1 cellular context compared by ENCODE assay signal in the genomic region with DNA sequence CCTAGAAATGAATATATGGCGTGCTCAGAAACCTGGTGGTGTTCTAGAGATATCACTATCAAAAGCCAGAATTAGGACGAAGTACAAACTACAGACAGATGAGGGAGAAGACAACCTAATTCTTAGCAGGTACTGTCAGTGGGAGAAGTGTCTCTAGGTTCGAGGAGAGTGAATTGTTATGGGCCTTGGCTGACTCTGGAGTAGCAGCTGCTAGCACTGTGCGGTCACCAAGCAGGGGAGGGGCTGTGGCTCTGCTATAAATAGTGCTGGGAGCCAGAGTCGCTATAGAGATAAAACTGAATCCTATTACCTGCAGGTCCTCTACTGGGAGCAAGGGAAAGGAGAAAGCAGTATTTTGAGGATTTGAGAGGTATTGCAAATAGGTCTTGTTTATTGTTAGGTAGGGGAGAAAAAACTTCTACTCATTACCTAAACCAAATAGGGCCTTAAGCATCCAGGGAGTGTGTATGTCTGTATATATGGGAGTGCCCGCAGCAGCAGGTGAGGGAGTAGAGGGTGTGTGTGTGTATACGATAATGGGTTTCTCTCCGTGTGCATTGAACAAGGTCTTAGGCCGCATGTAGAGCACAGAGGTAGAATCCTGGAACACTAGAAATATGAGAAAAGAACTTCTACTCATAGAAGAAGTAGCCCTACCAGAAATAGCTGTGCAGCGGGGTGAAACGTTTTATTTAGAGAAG.
TF ChIP-seq lines count a peak whose summit lies in the region.

No MANE protein-coding gene starts in this region.

TF ChIP-seq in K562, 482 proteins besides CTCF, POLR2A, EP300 and RAD21:
- TF ChIP-seq ZNF174 (CRISPR knock-in tag; IDR thresholded peaks at IDR 0.05), result no peak
- TF ChIP-seq, protein P1, sequence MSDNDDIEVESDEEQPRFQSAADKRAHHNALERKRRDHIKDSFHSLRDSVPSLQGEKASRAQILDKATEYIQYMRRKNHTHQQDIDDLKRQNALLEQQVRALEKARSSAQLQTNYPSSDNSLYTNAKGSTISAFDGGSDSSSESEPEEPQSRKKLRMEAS (CRISPR knock-in tag; IDR thresholded peaks at IDR 0.05), result 0 out of 2 replicates have a peak, but pooled peaks have one; percentile 27
- TF ChIP-seq NFE2L1 (tag; IDR thresholded peaks at IDR 0.05; ENCODE audit: borderline replicate concordance, low read depth), result no peak
- TF ChIP-seq FOXA3 (CRISPR knock-in tag; conservative IDR thresholded peaks at IDR 0.05 in 1 of 2, IDR thresholded peaks at IDR 0.05 in 1 of 2), result no peak
- peak; percentile 28 for TF ChIP-seq KDM5B (IDR thresholded peaks at IDR 0.05; ENCODE audit: insufficient replicate concordance, low read depth, low read length)
- TF ChIP-seq SREBF2 (CRISPR knock-in tag; IDR thresholded peaks at IDR 0.05), result no peak
- no peak for TF ChIP-seq STAG1 (CRISPR knock-in tag; IDR thresholded peaks at IDR 0.05; ENCODE audit: borderline replicate concordance)
- peak; percentile 89; the same call in 1 of the 2 replicates for TF ChIP-seq MEF2D (tag; conservative IDR thresholded peaks at IDR 0.05; ENCODE audit: low read depth)
- 0 out of 2 replicates have a peak, but pooled peaks have one; percentile 39 for TF ChIP-seq KLF16 (IDR thresholded peaks at IDR 0.05)
- no peak for TF ChIP-seq GATAD2B (IDR thresholded peaks at IDR 0.05; ENCODE audit: borderline replicate concordance)
- peak; percentile 10; the same call in 1 of the 2 replicates for TF ChIP-seq PML (IDR thresholded peaks at IDR 0.05; ENCODE audit: low read length)
- TF ChIP-seq FOXK2 (conservative IDR thresholded peaks at IDR 0.05 in 1 of 2, IDR thresholded peaks at IDR 0.05 in 1 of 2; ENCODE audit: low read depth in 2 of 2), result no peak
- TF ChIP-seq, protein P2, sequence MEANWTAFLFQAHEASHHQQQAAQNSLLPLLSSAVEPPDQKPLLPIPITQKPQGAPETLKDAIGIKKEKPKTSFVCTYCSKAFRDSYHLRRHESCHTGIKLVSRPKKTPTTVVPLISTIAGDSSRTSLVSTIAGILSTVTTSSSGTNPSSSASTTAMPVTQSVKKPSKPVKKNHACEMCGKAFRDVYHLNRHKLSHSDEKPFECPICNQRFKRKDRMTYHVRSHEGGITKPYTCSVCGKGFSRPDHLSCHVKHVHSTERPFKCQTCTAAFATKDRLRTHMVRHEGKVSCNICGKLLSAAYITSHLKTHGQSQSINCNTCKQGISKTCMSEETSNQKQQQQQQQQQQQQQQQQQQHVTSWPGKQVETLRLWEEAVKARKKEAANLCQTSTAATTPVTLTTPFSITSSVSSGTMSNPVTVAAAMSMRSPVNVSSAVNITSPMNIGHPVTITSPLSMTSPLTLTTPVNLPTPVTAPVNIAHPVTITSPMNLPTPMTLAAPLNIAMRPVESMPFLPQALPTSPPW (CRISPR knock-in tag; IDR thresholded peaks at IDR 0.05), result peak; percentile 57
- TF ChIP-seq CBFA2T3 (IDR thresholded peaks at IDR 0.05), result peak; percentile 61
- TF ChIP-seq TBP (optimal IDR thresholded peaks at IDR 0.05; ENCODE audit: low read depth, low read length), result peak; percentile 31
- peak; percentile 53; the same call in 1 of the 2 replicates for TF ChIP-seq ZFX (CRISPR knock-in tag; IDR thresholded peaks at IDR 0.05)
- peak; percentile 9; the same call in 1 of the 2 replicates for TF ChIP-seq NCOR1 (IDR thresholded peaks at IDR 0.05)
- TF ChIP-seq, protein P3, sequence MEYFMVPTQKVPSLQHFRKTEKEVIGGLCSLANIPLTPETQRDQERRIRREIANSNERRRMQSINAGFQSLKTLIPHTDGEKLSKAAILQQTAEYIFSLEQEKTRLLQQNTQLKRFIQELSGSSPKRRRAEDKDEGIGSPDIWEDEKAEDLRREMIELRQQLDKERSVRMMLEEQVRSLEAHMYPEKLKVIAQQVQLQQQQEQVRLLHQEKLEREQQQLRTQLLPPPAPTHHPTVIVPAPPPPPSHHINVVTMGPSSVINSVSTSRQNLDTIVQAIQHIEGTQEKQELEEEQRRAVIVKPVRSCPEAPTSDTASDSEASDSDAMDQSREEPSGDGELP (CRISPR knock-in tag; IDR thresholded peaks at IDR 0.05; ENCODE audit: borderline replicate concordance), result peak; percentile 70; the same call in 1 of the 2 replicates
- TF ChIP-seq LCOR (CRISPR knock-in tag; IDR thresholded peaks at IDR 0.05), result peak; percentile 40; the same call in 1 of the 2 replicates
- peak; percentile 18; the same call in 1 of the 2 replicates for TF ChIP-seq CTBP1 (IDR thresholded peaks at IDR 0.05; ENCODE audit: borderline replicate concordance)
- peak; percentile 38 for TF ChIP-seq RBBP5 (IDR thresholded peaks at IDR 0.05; ENCODE audit: borderline replicate concordance, insufficient read depth, low read length, poor library complexity, severe bottlenecking)
- TF ChIP-seq SMARCA4 (IDR thresholded peaks at IDR 0.05), result 0 out of 2 replicates have a peak, but pooled peaks have one; percentile 5
- TF ChIP-seq ZSCAN29 (IDR thresholded peaks at IDR 0.05), result peak; percentile 31; the same call in 1 of the 2 replicates
- 0 out of 2 replicates have a peak, but pooled peaks have one; percentile 53 for TF ChIP-seq NBN (IDR thresholded peaks at IDR 0.05; ENCODE audit: low read depth)
- no peak for TF ChIP-seq SAFB (IDR thresholded peaks at IDR 0.05; ENCODE audit: borderline replicate concordance, low read depth, low read length)
- peak; percentile 18 to 45; a peak in 1 of 4 replicates for TF ChIP-seq MAZ (CRISPR knock-in tag; conservative IDR thresholded peaks at IDR 0.05 in 1 of 2, IDR thresholded peaks at IDR 0.05 in 1 of 2)
- TF ChIP-seq JUND (IDR thresholded peaks at IDR 0.05; ENCODE audit: borderline replicate concordance, low read depth, low read length), result 0 out of 2 replicates have a peak, but pooled peaks have one; percentile 4
- TF ChIP-seq JUND (tag; IDR thresholded peaks at IDR 0.05; ENCODE audit: borderline replicate concordance, low read depth, low read length), result no peak; the same call in 2 of the 3 replicates
- TF ChIP-seq CREM (IDR thresholded peaks at IDR 0.05; ENCODE audit: low read depth), result peak; percentile 6; the same call in 1 of the 2 replicates
- TF ChIP-seq TAL1 (IDR thresholded peaks at IDR 0.05), result peak; percentile 28; the same call in 1 of the 2 replicates
- peak; percentile 20; the same call in 1 of the 2 replicates for TF ChIP-seq CBFA2T2 (conservative IDR thresholded peaks at IDR 0.05)
- TF ChIP-seq ZEB2 (IDR thresholded peaks at IDR 0.05), result 0 out of 2 replicates have a peak, but pooled peaks have one; percentile 16
- TF ChIP-seq DPF2 (IDR thresholded peaks at IDR 0.05), result peak; percentile 36; the same call in 1 of the 2 replicates
- no peak for TF ChIP-seq JUN (IDR thresholded peaks at IDR 0.05; ENCODE audit: borderline replicate concordance, low read depth, low read length)
- no peak for TF ChIP-seq JUN (CRISPR knock-in tag; IDR thresholded peaks at IDR 0.05; ENCODE audit: borderline replicate concordance)
- peak; percentile 94 for TF ChIP-seq MEF2A (IDR thresholded peaks at IDR 0.05; ENCODE audit: control insufficient read depth, low read depth, low read length)
- TF ChIP-seq TCF3 (CRISPR knock-in tag; IDR thresholded peaks at IDR 0.05), result peak; percentile 48; the same call in 1 of the 2 replicates
- peak in 1 of 2 experiments; percentile 65; a peak in 1 of 4 replicates for TF ChIP-seq SIN3A (IDR thresholded peaks at IDR 0.05; ENCODE audit: borderline replicate concordance in 2 of 2, control insufficient read depth in 1 of 2, low read depth in 2 of 2, low read length in 2 of 2)
